Comparison of ENCODE assay signal across 8 cellular contexts in the genomic region with DNA sequence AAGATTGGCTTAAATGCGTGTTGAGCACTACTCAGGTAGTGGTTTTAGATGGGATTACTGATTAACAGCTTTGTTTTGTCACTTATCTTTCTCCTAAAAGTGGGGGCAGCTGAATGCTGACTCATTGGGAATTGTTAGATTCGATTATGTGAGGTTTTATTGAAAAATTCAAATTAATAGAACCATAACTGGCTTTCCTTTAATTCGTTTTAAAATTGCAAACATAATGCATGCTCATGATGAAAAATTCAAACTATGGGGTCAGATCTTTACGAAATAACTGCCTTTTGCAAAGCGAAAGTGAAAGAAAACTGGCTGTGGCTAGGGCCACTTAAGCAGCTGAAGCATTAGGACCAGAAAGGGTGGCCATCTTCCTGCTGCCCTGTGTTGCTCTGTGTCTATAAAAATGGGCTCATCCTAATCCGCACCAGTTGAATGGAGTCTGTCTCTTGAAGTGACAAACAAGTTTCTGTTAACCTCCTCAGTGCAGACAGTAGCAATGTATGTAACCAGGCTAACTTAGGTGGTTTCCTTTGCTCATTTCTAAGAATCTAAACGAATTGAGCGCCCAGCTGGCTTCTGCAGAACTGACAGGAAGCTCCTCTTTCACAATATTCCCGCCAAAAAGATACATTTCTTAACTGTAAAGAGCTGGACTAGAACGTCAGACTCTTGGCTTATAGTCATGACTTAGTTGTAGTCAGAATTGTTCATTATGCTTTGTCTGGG. TPM values are rescaled to one million over a fixed set of nuclear protein-coding genes. Genes with fewer than 3 reads are reported as not detected.
DNase-seq lines count a peak whose midpoint lies in the region; ATAC-seq and TF ChIP-seq lines count a peak whose summit lies in the region.

No MANE protein-coding gene starts in this region.

- peak; percentile 32 to 50 for DNase-seq in activated CD4-positive, alpha-beta T cell treated with anti-CD3 and anti-CD28 coated beads for 4 hours
- no peak for DNase-seq in activated CD4-positive, alpha-beta T cell treated with anti-CD3 and anti-CD28 coated beads for 1 hour
- DNase-seq in T-cell (peak in 26 of 34 experiments; percentile 3 to 45 (median 23)), natural killer cell (no peak), GDM1 (lab: John Stamatoyannopoulos, UW) (no peak)

- intact Hi-C loops in dendritic cell treated with granulocyte-macrophage colony-stimulating factor and Interleukin-4, amounts not matched to agents 40 ng/mL and 50 ng/mL, for 4 days (cut with micrococcal nuclease): no loop called here
- intact Hi-C loops in natural killer cell (cut with micrococcal nuclease): loop anchor here (5.0 kb wide), 1 partner anchor 176 kb away; no protein-coding TSS in a partner anchor

- H3K36me3 Mint-ChIP-seq in T-cell (peaks cover 48% of the 10 kb centered on the region), natural killer cell (peaks cover 14% of the 10 kb centered on the region)
- H3K36me3 Mint-ChIP-seq in dendritic cell treated with granulocyte-macrophage colony-stimulating factor and Interleukin-4, amounts not matched to agents 40 ng/mL and 50 ng/mL, for 4 days (ENCODE audit: low read depth): peaks cover 70% of the 10 kb centered on the region

- H3K27me3 Mint-ChIP-seq in T-cell: no peaks in the 10 kb centered on the region
- H3K27me3 Mint-ChIP-seq in dendritic cell treated with granulocyte-macrophage colony-stimulating factor and Interleukin-4, amounts not matched to agents 40 ng/mL and 50 ng/mL, for 4 days: no peaks in the 10 kb centered on the region
- no peaks in the 10 kb centered on the region for H3K27me3 Mint-ChIP-seq in natural killer cell (ENCODE audit: low read depth in 2 of 2)

- H3K9me3 Mint-ChIP-seq in T-cell: no peaks in the 10 kb centered on the region
- no peaks in the 10 kb centered on the region for H3K9me3 Mint-ChIP-seq in dendritic cell treated with granulocyte-macrophage colony-stimulating factor and Interleukin-4, amounts not matched to agents 40 ng/mL and 50 ng/mL, for 4 days
- no peaks in the 10 kb centered on the region for H3K9me3 Mint-ChIP-seq in natural killer cell

- H3K27ac Mint-ChIP-seq in T-cell: peak overlapping the region; percentile 96 to 99
- peak overlapping the region; percentile 91 for H3K27ac Mint-ChIP-seq in dendritic cell treated with granulocyte-macrophage colony-stimulating factor and Interleukin-4, amounts not matched to agents 40 ng/mL and 50 ng/mL, for 4 days
- H3K27ac Mint-ChIP-seq in natural killer cell: peak overlapping the region; percentile 94 to 96

- POLR2A ChIA-PET in T-cell (lab: Charles Lee): interaction anchor here in 1 of 2 donors (0.6 kb wide), 2 partner anchors 52 to 69 kb away, joined by 3 read pairs; no protein-coding TSS in a partner anchor

- H3K4me1 Mint-ChIP-seq in T-cell (peaks cover 35 to 46% (median 36%) of the 10 kb centered on the region in 3 donors), natural killer cell (peaks cover 30% of the 10 kb centered on the region in 2 donors)
- H3K4me1 Mint-ChIP-seq in dendritic cell treated with granulocyte-macrophage colony-stimulating factor and Interleukin-4, amounts not matched to agents 40 ng/mL and 50 ng/mL, for 4 days (ENCODE audit: low read depth): peaks cover 66% of the 10 kb centered on the region

- peak; percentile 68 for ATAC-seq in HG03196 (IDR thresholded peaks at IDR 0.05; ENCODE audit: unreplicated experiment)
- peak; percentile 91 to 94 (median 92) for ATAC-seq in T-cell (replicated peaks in 1 of 4)
- ATAC-seq in natural killer cell: peak; percentile 78 to 84 (median 83)
- no peak for ATAC-seq in HG03039 (IDR thresholded peaks at IDR 0.05; ENCODE audit: unreplicated experiment)

- H3K4me3 Mint-ChIP-seq in T-cell (peak overlapping the region; percentile 83 to 87 (median 86)), natural killer cell (peak overlapping the region; percentile 95)
- peak overlapping the region; percentile 62 for H3K4me3 Mint-ChIP-seq in dendritic cell treated with granulocyte-macrophage colony-stimulating factor and Interleukin-4, amounts not matched to agents 40 ng/mL and 50 ng/mL, for 4 days

- TF ChIP-seq CTCF in natural killer cell (IDR thresholded peaks at IDR 0.05): no peak

- CTCF ChIA-PET in T-cell (lab: Charles Lee): interaction anchor here in 1 of 2 donors (0.6 kb wide), 1 partner anchor 23 kb away, joined by 5 read pairs; no protein-coding TSS in a partner anchor

RNA-seq across cellular contexts. Expression of a gene that starts 27.8 kb away (rescaled TPM):
- total RNA-seq in T-cell (10 to 100 TPM; 28.5 to 52.4 (median 41.7) TPM), natural killer cell (10 to 100 TPM; 24.0 to 42.4 (median 33.9) TPM)

RNA-seq across cellular contexts. Expression of a gene that starts 33.8 kb away (rescaled TPM):
- total RNA-seq in T-cell: 10 to 100 TPM; 10.4 to 19.4 (median 13.9) TPM
- 10 to 100 TPM in 1 of 3 donors, 1 to 10 TPM in 2; 5.5 to 13.7 (median 8.1) TPM for total RNA-seq in natural killer cell

RNA-seq across cellular contexts. Expression of a gene that starts 46.9 kb away (rescaled TPM):
- 10 to 100 TPM; 15.7 to 36.2 (median 34.7) TPM for total RNA-seq in T-cell
- 10 to 100 TPM; 12.5 to 17.4 (median 15.3) TPM for total RNA-seq in natural killer cell

RNA-seq across cellular contexts. Expression of a gene that starts 51.1 kb away (rescaled TPM):
- total RNA-seq in T-cell: 100 to 1,000 TPM; 102 to 124 (median 111) TPM
- total RNA-seq in natural killer cell: 100 to 1,000 TPM; 102 to 115 (median 110) TPM

Comparison
In these comparisons a context has a peak if more than half of its experiments do, and no peak if none do; other contexts are left out.
1. DNase-seq: peak in activated CD4-positive, alpha-beta T cell treated with anti-CD3 and anti-CD28 coated beads for 4 hours (2 of 2) and T-cell (26 of 34); none in activated CD4-positive, alpha-beta T cell treated with anti-CD3 and anti-CD28 coated beads for 1 hour (single experiment), natural killer cell (single experiment) and GDM1 (single experiment).
2. Peak in every context shown above with its lines, with median percentiles within 50 percentile points of each other: H3K27ac Mint-ChIP-seq and H3K4me3 Mint-ChIP-seq.